ENCODE assay signal across 13 cellular contexts in genomic region chr9:117232991-117233390, GRCh38.
DNase-seq lines count a peak whose midpoint lies in the region; TF ChIP-seq lines count a peak whose summit lies in the region.
"Had no signal": no experiment of that assay in that cellular context is flagged by ENCODE, and none has a peak within 500 bp of the region (broad histone marks: within the 10 kb centered on the region; RNA-seq: fewer than 3 reads in every experiment).

No MANE protein-coding gene starts in this region.

- POLR2A ChIA-PET in A673 (lab: Charles Lee; ENCODE audit: low non-redundant PET) = no interaction called here

- H3K9me3 ChIP-seq in A673 (ENCODE audit: low read depth, low read length, poor library complexity, severe bottlenecking) = no peaks in the 10 kb centered on the region
- no peaks in the 10 kb centered on the region for H3K9me3 ChIP-seq in esophagus muscularis mucosa
- H3K9me3 ChIP-seq: BE2C had no signal

- intact Hi-C loops in A673 (cut with micrococcal nuclease; ENCODE audit: unreplicated experiment) = no loop called here
- intact Hi-C loops in esophagus muscularis mucosa (cut with DNase I) = no loop called here

- TF ChIP-seq POLR2A in esophagus muscularis mucosa (IDR thresholded peaks at IDR 0.05; ENCODE audit: low read depth) = no peak

- no peak for TF ChIP-seq EP300 in esophagus muscularis mucosa (IDR thresholded peaks at IDR 0.05)

- DNase-seq in A673 (ENCODE audit: low spot score) (peak; percentile 4), NCI-H446 treated with DMSO at 0.1 percent for 48 hours (lab: John Stamatoyannopoulos, UW) (peak; percentile 76), NCI-H82 treated with DMSO at 0.1 percent for 48 hours (lab: John Stamatoyannopoulos, UW; ENCODE audit: unreplicated experiment) (peak; percentile 81), esophagus muscularis mucosa (ENCODE audit: extremely low spot score) (peak; percentile 21), DMS53 (lab: John Stamatoyannopoulos, UW) (no peak), AML-193 (lab: John Stamatoyannopoulos, UW) (no peak)
- no peak for DNase-seq in activated T-cell treated with anti-CD3 and anti-CD28 coated beads, Interleukin-2, amount 50 U/mL, for 48 hours
- DNase-seq: BE2C; Calu3; CD8-positive, alpha-beta memory T cell; GM23248 had no signal

- H3K4me1 ChIP-seq in A673 (ENCODE audit: insufficient read depth, low read length, poor library complexity, severe bottlenecking) (no peaks in the 10 kb centered on the region), esophagus muscularis mucosa (no peaks in the 10 kb centered on the region)

- H3K27ac ChIP-seq in A673 (ENCODE audit: low read depth, low read length, poor library complexity, severe bottlenecking) = no peak overlapping the region
- H3K27ac ChIP-seq in esophagus muscularis mucosa (replicated peaks in 1 of 4) = no peak overlapping the region
- H3K27ac ChIP-seq: C4-2B, GM23248 had no signal

- no TSS peak for BruUV-seq in A673 (replicated peaks; lab: Mats Ljungman, UMichigan)

- H3K36me3 ChIP-seq in A673 (ENCODE audit: insufficient read depth, low read length, poor library complexity, severe bottlenecking) (no peaks in the 10 kb centered on the region), esophagus muscularis mucosa (no peaks in the 10 kb centered on the region)

- H3K4me3 ChIP-seq in A673 (ENCODE audit: low read depth, low read length, poor library complexity, severe bottlenecking) = no peak overlapping the region
- no peak overlapping the region for H3K4me3 ChIP-seq in esophagus muscularis mucosa
- H3K4me3 ChIP-seq: GM12878, GM23248 had no signal

- TF ChIP-seq CTCF in A673 (conservative IDR thresholded peaks at IDR 0.05; ENCODE audit: low read depth, low read length) (no peak), esophagus muscularis mucosa (IDR thresholded peaks at IDR 0.05) (no peak)

- H3K27me3 ChIP-seq in A673 (replicated peaks; ENCODE audit: insufficient read depth, low read depth, low read length, poor library complexity) = peaks cover 15% of the 10 kb centered on the region
- H3K27me3 ChIP-seq in esophagus muscularis mucosa = peaks cover 0 to 4% (median 0%) of the 10 kb centered on the region in 4 donors
- H3K27me3 ChIP-seq: BE2C had no signal

- CTCF ChIA-PET in A673 (lab: Charles Lee) = no interaction called here

- 70% methylated on average over 4 of the region's 4 CpGs for WGBS in esophagus muscularis mucosa

Comparison
In these comparisons a context has a peak if more than half of its experiments do, and no peak if none do; other contexts are left out.
1. DNase-seq: peak in A673 (single experiment), NCI-H446 treated with DMSO at 0.1 percent for 48 hours (single experiment), NCI-H82 treated with DMSO at 0.1 percent for 48 hours (single experiment) and esophagus muscularis mucosa (single experiment); none in activated T-cell treated with anti-CD3 and anti-CD28 coated beads, Interleukin-2, amount 50 U/mL, for 48 hours (0 of 2), DMS53 (single experiment) and AML-193 (0 of 2).